In genomic region chr17:50269477-50270429, GRCh38 we compare ENCODE assay signal across 1 cellular context.
TF ChIP-seq lines count a peak whose summit lies in the region.

No MANE protein-coding gene starts in this region.

TF ChIP-seq in K562, 482 proteins besides CTCF, POLR2A, EP300 and RAD21 (continued from another document and continues in another):
- TF ChIP-seq ZNF512 (tag; IDR thresholded peaks at IDR 0.05) (no peak), PHB2 (IDR thresholded peaks at IDR 0.05; ENCODE audit: low read depth) (no peak), ZNF518B (CRISPR knock-in tag; IDR thresholded peaks at IDR 0.05) (no peak), SPI1 (IDR thresholded peaks at IDR 0.05; ENCODE audit: borderline replicate concordance, low read depth, low read length) (no peak), ZNF263 (CRISPR knock-in tag; IDR thresholded peaks at IDR 0.05; ENCODE audit: borderline replicate concordance) (no peak), DMBX1 (CRISPR knock-in tag; IDR thresholded peaks at IDR 0.05; ENCODE audit: borderline replicate concordance) (no peak), PML (IDR thresholded peaks at IDR 0.05; ENCODE audit: low read length) (no peak), ATF3 (IDR thresholded peaks at IDR 0.05) (no peak), ATF3 (CRISPR knock-in tag; conservative IDR thresholded peaks at IDR 0.05) (no peak), FOXP4 (CRISPR knock-in tag; IDR thresholded peaks at IDR 0.05; ENCODE audit: borderline replicate concordance) (no peak), CBFB (CRISPR knock-in tag; IDR thresholded peaks at IDR 0.05) (no peak), ESRRB (CRISPR knock-in tag; IDR thresholded peaks at IDR 0.05; ENCODE audit: borderline replicate concordance) (no peak), BCL6 (CRISPR knock-in tag; IDR thresholded peaks at IDR 0.05) (no peak), ETS1 (conservative IDR thresholded peaks at IDR 0.05; ENCODE audit: control insufficient read depth, low read depth, low read length) (no peak), ZNF785 (CRISPR knock-in tag; IDR thresholded peaks at IDR 0.05) (no peak), CHCHD3 (CRISPR knock-in tag; IDR thresholded peaks at IDR 0.05) (no peak), TBP (optimal IDR thresholded peaks at IDR 0.05; ENCODE audit: low read depth, low read length) (no peak), TEAD4 (IDR thresholded peaks at IDR 0.05; ENCODE audit: low read length) (0 out of 2 replicates have a peak, but pooled peaks have one; percentile 24), TEAD4 (CRISPR knock-in tag; IDR thresholded peaks at IDR 0.05; ENCODE audit: borderline replicate concordance) (no peak), ZNF197 (CRISPR knock-in tag; IDR thresholded peaks at IDR 0.05; ENCODE audit: low read depth) (no peak), IFI16 (CRISPR knock-in tag; IDR thresholded peaks at IDR 0.05) (no peak), CLOCK (CRISPR knock-in tag; IDR thresholded peaks at IDR 0.05; ENCODE audit: borderline replicate concordance) (no peak), REST (CRISPR knock-in tag; IDR thresholded peaks at IDR 0.05; ENCODE audit: low read depth) (no peak), UBTF (IDR thresholded peaks at IDR 0.05; ENCODE audit: borderline replicate concordance in 1 of 2, low read depth in 2 of 2, low read length in 2 of 2) (no peak), GATAD2A (IDR thresholded peaks at IDR 0.05) (no peak), ZBTB8A (IDR thresholded peaks at IDR 0.05; ENCODE audit: partially characterized antibody) (no peak), RERE (CRISPR knock-in tag; IDR thresholded peaks at IDR 0.05; ENCODE audit: borderline replicate concordance) (no peak)
